In genomic region chr3:66722675-66723074, GRCh38 we compare ENCODE assay signal across 12 cellular contexts.
DNase-seq lines count a peak whose midpoint lies in the region; ATAC-seq lines count a peak whose summit lies in the region.
"Had no signal": no experiment of that assay in that cellular context is flagged by ENCODE, and none has a peak within 500 bp of the region (broad histone marks: within the 10 kb centered on the region; RNA-seq: fewer than 3 reads in every experiment).

No MANE protein-coding gene starts in this region.

- DNase-seq in H4 (ENCODE audit: low spot score) (peak; percentile 3), amniotic stem cell (lab: John Stamatoyannopoulos, UW) (peak; percentile 63), right cardiac atrium (peak in 2 of 3 donors; percentile 28 to 47), smooth muscle cell of the brain vasculature (ENCODE audit: low read depth, low spot score) (peak; percentile 26), SIG-M5 treated with dmso at 0.1 percent for 504 hours (lab: John Stamatoyannopoulos, UW; ENCODE audit: unreplicated experiment) (no peak), occipital lobe (lab: John Stamatoyannopoulos, UW) (no peak)
- no peak for DNase-seq in activated CD4-positive, alpha-beta T cell treated with anti-CD3 and anti-CD28 coated beads, Interleukin-2, amount 10 ng/mL, durations not matched to agents 7 days and 5 days
- DNase-seq: activated CD8-positive, alpha-beta T cell treated with anti-CD3 and anti-CD28 coated beads, Interleukin-2, amount 10 ng/mL, durations not matched to agents 7 days and 5 days; pancreas had no signal

- no peaks in the 10 kb centered on the region for H3K4me1 Mint-ChIP-seq in activated CD4-positive, alpha-beta T cell treated with anti-CD3 and anti-CD28 coated beads, Interleukin-2, amount 10 ng/mL, durations not matched to agents 7 days and 5 days

- no peaks in the 10 kb centered on the region for H3K9me3 Mint-ChIP-seq in activated CD4-positive, alpha-beta T cell treated with anti-CD3 and anti-CD28 coated beads, Interleukin-2, amount 10 ng/mL, durations not matched to agents 7 days and 5 days

- ATAC-seq in right cardiac atrium (peak in 1 of 2 donors; percentile 95), HG02642 (IDR thresholded peaks at IDR 0.05; ENCODE audit: poor library complexity, unreplicated experiment) (no peak)
- ATAC-seq: activated CD8-positive, alpha-beta T cell treated with anti-CD3 and anti-CD28 coated beads, Interleukin-2, amount 10 ng/mL, durations not matched to agents 7 days and 5 days had no signal

- intact Hi-C loops in right cardiac atrium (cut with DNase I): no loop called here

- no peak overlapping the region for H3K27ac ChIP-seq in right cardiac atrium (ENCODE audit: low read length)
- H3K27ac ChIP-seq: hepatocyte, pancreas, SK-N-MC had no signal

- H3K27ac Mint-ChIP-seq in activated CD4-positive, alpha-beta T cell treated with anti-CD3 and anti-CD28 coated beads, Interleukin-2, amount 10 ng/mL, durations not matched to agents 7 days and 5 days: no peak overlapping the region
- H3K27ac Mint-ChIP-seq: activated CD8-positive, alpha-beta T cell treated with anti-CD3 and anti-CD28 coated beads, Interleukin-2, amount 10 ng/mL, durations not matched to agents 7 days and 5 days had no signal

- no peaks in the 10 kb centered on the region for H3K9me3 ChIP-seq in right cardiac atrium (ENCODE audit: control insufficient read depth, low read length)
- H3K9me3 ChIP-seq: pancreas had no signal

- H3K36me3 Mint-ChIP-seq in activated CD4-positive, alpha-beta T cell treated with anti-CD3 and anti-CD28 coated beads, Interleukin-2, amount 10 ng/mL, durations not matched to agents 7 days and 5 days (ENCODE audit: low read depth): no peaks in the 10 kb centered on the region

- CTCF ChIA-PET in activated CD4-positive, alpha-beta T cell treated with anti-CD3 and anti-CD28 coated beads, Interleukin-2, amount 10 ng/mL, durations not matched to agents 7 days and 5 days (lab: Charles Lee): interaction anchor here (0.8 kb wide), 1 partner anchor 180 kb away, joined by 3 read pairs; no protein-coding TSS in a partner anchor

- no peak overlapping the region for H3K4me3 ChIP-seq in right cardiac atrium (ENCODE audit: low read length)
- H3K4me3 ChIP-seq: hepatocyte, pancreas, SK-N-MC had no signal

- POLR2A ChIA-PET in activated CD4-positive, alpha-beta T cell treated with anti-CD3 and anti-CD28 coated beads, Interleukin-2, amount 10 ng/mL, durations not matched to agents 7 days and 5 days (lab: Charles Lee): no interaction called here

- H3K27me3 Mint-ChIP-seq in activated CD4-positive, alpha-beta T cell treated with anti-CD3 and anti-CD28 coated beads, Interleukin-2, amount 10 ng/mL, durations not matched to agents 7 days and 5 days: peaks cover 2% of the 10 kb centered on the region

- H3K4me1 ChIP-seq in right cardiac atrium (ENCODE audit: control insufficient read depth, insufficient read depth, low read length): no peaks in the 10 kb centered on the region
- H3K4me1 ChIP-seq: pancreas had no signal

- no peak overlapping the region for H3K4me3 Mint-ChIP-seq in activated CD4-positive, alpha-beta T cell treated with anti-CD3 and anti-CD28 coated beads, Interleukin-2, amount 10 ng/mL, durations not matched to agents 7 days and 5 days
- H3K4me3 Mint-ChIP-seq: activated CD8-positive, alpha-beta T cell treated with anti-CD3 and anti-CD28 coated beads, Interleukin-2, amount 10 ng/mL, durations not matched to agents 7 days and 5 days had no signal

- whole genome bisulfite sequencing in right cardiac atrium: 38% methylated on average over 2 of the region's 2 CpGs

- no peaks in the 10 kb centered on the region for H3K27me3 ChIP-seq in right cardiac atrium (ENCODE audit: control insufficient read depth, insufficient read depth)
- H3K27me3 ChIP-seq: hepatocyte, pancreas had no signal

Comparison
In these comparisons a context has a peak if more than half of its experiments do, and no peak if none do; other contexts are left out.
1. DNase-seq: peak in H4 (single experiment), amniotic stem cell (single experiment), right cardiac atrium (2 of 3) and smooth muscle cell of the brain vasculature (single experiment); none in SIG-M5 treated with dmso at 0.1 percent for 504 hours (single experiment), occipital lobe (single experiment) and activated CD4-positive, alpha-beta T cell treated with anti-CD3 and anti-CD28 coated beads, Interleukin-2, amount 10 ng/mL, durations not matched to agents 7 days and 5 days (single experiment).